15 cellular contexts compared by ENCODE assay signal in the genomic region with DNA sequence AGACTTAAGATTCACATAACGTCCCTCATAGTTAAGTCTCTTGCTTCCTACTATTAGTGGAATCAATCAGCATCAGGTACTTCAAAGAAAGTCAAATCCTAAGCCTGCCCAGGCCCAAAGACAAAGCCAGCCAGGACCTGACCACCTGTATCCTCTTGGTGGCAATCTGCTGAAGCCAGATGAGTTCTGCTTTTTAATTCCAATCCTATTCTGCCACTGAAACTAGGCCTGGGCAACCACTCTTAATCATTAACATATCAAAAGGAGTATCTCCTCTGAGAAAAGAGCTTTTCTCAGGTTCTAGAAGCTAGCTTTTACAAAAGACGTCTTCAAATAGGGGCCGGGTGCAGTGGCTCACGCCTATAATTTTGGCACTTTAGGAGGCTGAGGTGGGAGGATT. TPM values are rescaled to one million over a fixed set of nuclear protein-coding genes. Genes with fewer than 3 reads are reported as not detected.
DNase-seq lines count a peak whose midpoint lies in the region; TF ChIP-seq lines count a peak whose summit lies in the region.
"Had no signal": no experiment of that assay in that cellular context is flagged by ENCODE, and none has a peak within 500 bp of the region (broad histone marks: within the 10 kb centered on the region; RNA-seq: fewer than 3 reads in every experiment).

No MANE protein-coding gene starts in this region.

- TF ChIP-seq CTCF in H9 (conservative IDR thresholded peaks at IDR 0.05) (no peak), WERI-Rb-1 (IDR thresholded peaks at IDR 0.05; ENCODE audit: low read depth, low read length) (no peak)

- no peak overlapping the region for H2BK120ac ChIP-seq in H9 (ENCODE audit: low read depth, low read length, poor library complexity, severe bottlenecking)

- H4K5ac ChIP-seq in H9 (ENCODE audit: insufficient read length, low read depth, low read length): no peak overlapping the region

- DNase-seq in H9 (no peak), WERI-Rb-1 (peak; percentile 46), mesenteric fat pad (ENCODE audit: low spot score) (peak; percentile 26), amniotic stem cell (lab: John Stamatoyannopoulos, UW) (no peak)
- DNase-seq in activated CD4-positive, alpha-beta T cell treated with anti-CD3 and anti-CD28 coated beads, Interleukin-2, amount 10 ng/mL, durations not matched to agents 7 days and 5 days: no peak
- DNase-seq in stimulated activated CD4-positive, alpha-beta T cell treated with anti-CD3 and anti-CD28 coated beads, Interleukin-4, amount 100 ng/mL, for 1 hour: no peak
- DNase-seq: CD8-positive, alpha-beta T cell; COR-L47; DND-41; GDM1; GM23248; HFFc6 had no signal

- H3K27me3 ChIP-seq in H9 (ENCODE audit: insufficient read depth, low read length): no peaks in the 10 kb centered on the region
- no peaks in the 10 kb centered on the region for H3K27me3 ChIP-seq in WERI-Rb-1 (ENCODE audit: insufficient read depth, low read depth, severe bottlenecking)

- H3K27ac ChIP-seq in H9 (ENCODE audit: insufficient read length, low read depth, low read length) (no peak overlapping the region), WERI-Rb-1 (no peak overlapping the region)
- H3K27ac ChIP-seq: A549, GM23248 had no signal

- peak overlapping the region in 2 of 3 experiments; percentile 10 to 62; a peak in 3 of 7 replicates for H3K27ac Mint-ChIP-seq in H9
- no peak overlapping the region for H3K27ac Mint-ChIP-seq in activated CD4-positive, alpha-beta T cell treated with anti-CD3 and anti-CD28 coated beads, Interleukin-2, amount 10 ng/mL, durations not matched to agents 7 days and 5 days
- H3K27ac Mint-ChIP-seq: HFFc6 had no signal

- WGBS in H9 (ENCODE audit: extremely low coverage, insufficient read length, low lambda C conversion rate): no CpG with 5 or more reads among the region's 4 CpGs

- no peak overlapping the region for H2BK12ac ChIP-seq in H9 (ENCODE audit: insufficient read length, low read depth, low read length)

- H3K4me1 Mint-ChIP-seq in H9: peaks cover 14 to 18% of the 10 kb centered on the region in 2 experiments
- peaks cover 14% of the 10 kb centered on the region for H3K4me1 Mint-ChIP-seq in activated CD4-positive, alpha-beta T cell treated with anti-CD3 and anti-CD28 coated beads, Interleukin-2, amount 10 ng/mL, durations not matched to agents 7 days and 5 days
- H3K4me1 Mint-ChIP-seq: CD14-positive monocyte had no signal

- no peak overlapping the region for H4K8ac ChIP-seq in H9 (replicated peaks; ENCODE audit: insufficient read length, low read depth, low read length)

- peaks cover 72% of the 10 kb centered on the region for H3K36me3 ChIP-seq in WERI-Rb-1

- no peaks in the 10 kb centered on the region for H4K20me1 ChIP-seq in H9 (ENCODE audit: control insufficient read depth, insufficient read depth, insufficient read length)

- H3K4me2 ChIP-seq in H9 (ENCODE audit: insufficient read depth, insufficient read length, low read length): no peak overlapping the region
- H3K4me2 ChIP-seq: A549 had no signal

- no peak overlapping the region for H3K4me3 ChIP-seq in WERI-Rb-1 (ENCODE audit: low read depth, low read length)
- H3K4me3 ChIP-seq: A549, GM23248, HAP-1 had no signal

- no peak overlapping the region for H3T11ph ChIP-seq in H9 (ENCODE audit: low read length)

- no peak overlapping the region for H3K4ac ChIP-seq in H9 (ENCODE audit: low read depth, low read length)

- no peaks in the 10 kb centered on the region for H3K27me3 Mint-ChIP-seq in H9 (ENCODE audit: low read depth)
- H3K27me3 Mint-ChIP-seq in activated CD4-positive, alpha-beta T cell treated with anti-CD3 and anti-CD28 coated beads, Interleukin-2, amount 10 ng/mL, durations not matched to agents 7 days and 5 days: no peaks in the 10 kb centered on the region

- H3K4me3 Mint-ChIP-seq in H9: no peak overlapping the region
- no peak overlapping the region for H3K4me3 Mint-ChIP-seq in activated CD4-positive, alpha-beta T cell treated with anti-CD3 and anti-CD28 coated beads, Interleukin-2, amount 10 ng/mL, durations not matched to agents 7 days and 5 days
- H3K4me3 Mint-ChIP-seq: CD14-positive monocyte; CD8-positive, alpha-beta T cell; HFFc6 had no signal

- no peaks in the 10 kb centered on the region for H3K79me1 ChIP-seq in H9 (ENCODE audit: insufficient read depth, low read depth, low read length, poor library complexity, severe bottlenecking)

- H3K9me3 ChIP-seq in H9 (ENCODE audit: control insufficient read depth, low read depth, low read length): no peaks in the 10 kb centered on the region
- no peaks in the 10 kb centered on the region for H3K9me3 ChIP-seq in WERI-Rb-1 (ENCODE audit: severe bottlenecking)
- H3K9me3 ChIP-seq: A549, HAP-1 had no signal

- no peaks in the 10 kb centered on the region for H3K4me1 ChIP-seq in H9 (ENCODE audit: insufficient read depth, low read length)
- H3K4me1 ChIP-seq: A549, HAP-1 had no signal

- no peak overlapping the region for H2AFZ ChIP-seq in H9 (ENCODE audit: low read length)
- H2AFZ ChIP-seq: GM23248 had no signal

- POLR2A ChIA-PET in activated CD4-positive, alpha-beta T cell treated with anti-CD3 and anti-CD28 coated beads, Interleukin-2, amount 10 ng/mL, durations not matched to agents 7 days and 5 days (lab: Charles Lee): no interaction called here

- no peak overlapping the region for H2AK5ac ChIP-seq in H9 (ENCODE audit: insufficient read length, low read length)

- CTCF ChIA-PET in activated CD4-positive, alpha-beta T cell treated with anti-CD3 and anti-CD28 coated beads, Interleukin-2, amount 10 ng/mL, durations not matched to agents 7 days and 5 days (lab: Charles Lee): interaction anchor here (0.6 to 1.2 kb wide), 2 partner anchors 11 to 31 kb away, joined by 3 read pairs; no protein-coding TSS in a partner anchor

- H2BK15ac ChIP-seq in H9 (ENCODE audit: low read depth, low read length): no peak overlapping the region

- no peaks in the 10 kb centered on the region for H3K23me2 ChIP-seq in H9 (ENCODE audit: insufficient read length, low read depth, low read length, poor library complexity, severe bottlenecking)

- no peak overlapping the region for H3K18ac ChIP-seq in H9 (ENCODE audit: insufficient read length, low read depth, low read length)

- H3K14ac ChIP-seq in H9 (ENCODE audit: insufficient read depth, low read length): no peak overlapping the region

- no peak overlapping the region for H3K56ac ChIP-seq in H9 (ENCODE audit: insufficient read length, low read depth, low read length)

- H3K36me3 Mint-ChIP-seq in H9 (ENCODE audit: insufficient read depth in 1 of 3, low read depth in 3 of 3): peaks cover 35 to 80% (median 68%) of the 10 kb centered on the region in 3 experiments
- H3K36me3 Mint-ChIP-seq in activated CD4-positive, alpha-beta T cell treated with anti-CD3 and anti-CD28 coated beads, Interleukin-2, amount 10 ng/mL, durations not matched to agents 7 days and 5 days (ENCODE audit: low read depth): peaks cover 66% of the 10 kb centered on the region

- no peak overlapping the region for H2BK20ac ChIP-seq in H9 (ENCODE audit: low read depth, low read length, poor library complexity, severe bottlenecking)

- H2BK5ac ChIP-seq in H9 (ENCODE audit: insufficient read length, low read length): no peak overlapping the region

- 0 out of 2 replicates have a peak, but pooled peaks cover 3% of the 10 kb centered on the region for H3K79me2 ChIP-seq in H9 (ENCODE audit: insufficient read depth, low read length)

- no peak overlapping the region for H3K9ac ChIP-seq in H9 (ENCODE audit: extremely low read depth, insufficient read length, low read length)
- H3K9ac ChIP-seq: GM23248 had no signal

- no peak overlapping the region for H4K91ac ChIP-seq in H9 (ENCODE audit: insufficient read length, low read depth, low read length)

- no peak overlapping the region for H3K23ac ChIP-seq in H9 (ENCODE audit: insufficient read length, low read depth, low read length)

- no peaks in the 10 kb centered on the region for H3K9me3 Mint-ChIP-seq in H9
- no peaks in the 10 kb centered on the region for H3K9me3 Mint-ChIP-seq in activated CD4-positive, alpha-beta T cell treated with anti-CD3 and anti-CD28 coated beads, Interleukin-2, amount 10 ng/mL, durations not matched to agents 7 days and 5 days
- H3K9me3 Mint-ChIP-seq: CD14-positive monocyte; CD8-positive, alpha-beta T cell; HFFc6 had no signal

RNA-seq across cellular contexts. Expression of a gene that starts 15.1 kb away (rescaled TPM):
- total RNA-seq in H9 (2021) (133 and 135 TPM in 2 replicates), mesenteric fat pad (102 TPM)
- 100 to 1,000 TPM; 151 to 157 TPM for total RNA-seq in activated CD4-positive, alpha-beta T cell treated with anti-CD3 and anti-CD28 coated beads, Interleukin-2, amount 10 ng/mL, durations not matched to agents 7 days and 5 days

RNA-seq across cellular contexts. Expression of a gene that starts 44.7 kb away (rescaled TPM):
- total RNA-seq in H9 (2021) (114 and 120 TPM in 2 replicates), mesenteric fat pad (14.7 TPM)
- 100 to 1,000 TPM; 115 to 117 TPM for total RNA-seq in activated CD4-positive, alpha-beta T cell treated with anti-CD3 and anti-CD28 coated beads, Interleukin-2, amount 10 ng/mL, durations not matched to agents 7 days and 5 days

Comparison
In these comparisons a context has a peak if more than half of its experiments do, and no peak if none do; other contexts are left out.
1. DNase-seq: peak in WERI-Rb-1 (single experiment) and mesenteric fat pad (single experiment); none in H9 (single experiment), amniotic stem cell (single experiment), activated CD4-positive, alpha-beta T cell treated with anti-CD3 and anti-CD28 coated beads, Interleukin-2, amount 10 ng/mL, durations not matched to agents 7 days and 5 days (single experiment) and stimulated activated CD4-positive, alpha-beta T cell treated with anti-CD3 and anti-CD28 coated beads, Interleukin-4, amount 100 ng/mL, for 1 hour (single experiment).